ENCODE assay signal across 13 cellular contexts in the genomic region with DNA sequence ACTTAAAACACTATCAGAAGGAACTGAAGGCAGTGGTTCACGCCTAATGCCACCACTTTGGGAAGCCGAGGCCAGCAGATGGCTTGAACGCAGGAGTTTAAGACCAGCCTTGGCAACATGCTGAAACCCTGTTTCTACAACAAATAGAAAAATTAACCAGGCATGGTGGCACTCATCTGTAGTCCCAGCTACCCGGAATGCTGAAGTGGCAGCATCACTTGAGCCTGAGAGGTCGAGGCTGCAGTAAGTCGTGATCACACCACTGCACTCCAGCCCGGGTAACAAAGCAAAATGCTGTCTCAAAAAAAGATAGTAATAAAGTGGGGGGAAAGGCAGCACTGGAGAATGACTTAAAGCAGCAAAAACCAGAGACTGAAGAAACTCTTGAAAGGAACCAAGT. TPM values are rescaled to one million over a fixed set of nuclear protein-coding genes. Genes with fewer than 3 reads are reported as not detected.
A peak's percentile ranks its signal among the peaks of the same experiment; 100 is the strongest.
DNase-seq lines count a peak whose midpoint lies in the region; ATAC-seq and TF ChIP-seq lines count a peak whose summit lies in the region.
"Had no signal": no experiment of that assay in that cellular context is flagged by ENCODE, and none has a peak within 500 bp of the region (broad histone marks: within the 10 kb centered on the region; RNA-seq: fewer than 3 reads in every experiment).

No MANE protein-coding gene starts in this region.

- intact Hi-C loops in CD8-positive, alpha-beta T cell (cut with DNase I, micrococcal nuclease): loop anchor here (1.0 to 5.0 kb wide), 4 partner anchors 37 to 97 kb away; a partner anchor contains a TSS
- intact Hi-C loops in sciatic nerve (cut with DNase I): no loop called here

- no peaks in the 10 kb centered on the region for H3K27me3 Mint-ChIP-seq in CD8-positive, alpha-beta T cell (ENCODE audit: low read depth)
- H3K27me3 Mint-ChIP-seq in nephron (ENCODE audit: low read depth): no peaks in the 10 kb centered on the region

- no peak for DNase-seq in CD8-positive, alpha-beta T cell
- DNase-seq in HL-60 (ENCODE audit: low read depth in 1 of 2, low spot score in 1 of 2) (no peak), adipocyte (ENCODE audit: low read depth) (no peak), sciatic nerve (ENCODE audit: low spot score) (no peak), NCI-H128 (lab: John Stamatoyannopoulos, UW; ENCODE audit: unreplicated experiment) (no peak)
- DNase-seq: erythroblast, GF-D8, NCI-H1417 had no signal

- no peaks in the 10 kb centered on the region for H3K9me3 ChIP-seq in CD8-positive, alpha-beta T cell (ENCODE audit: low read length)
- no peaks in the 10 kb centered on the region for H3K9me3 ChIP-seq in adipocyte (ENCODE audit: control insufficient read depth, low read length)
- H3K9me3 ChIP-seq: heart left ventricle, right lobe of liver had no signal

- H3K4me3 Mint-ChIP-seq in CD8-positive, alpha-beta T cell: no peak overlapping the region
- H3K4me3 Mint-ChIP-seq in nephron: no peak overlapping the region

- H3K27me3 ChIP-seq in CD8-positive, alpha-beta T cell (ENCODE audit: insufficient read depth, low read length): no peaks in the 10 kb centered on the region
- H3K27me3 ChIP-seq in HL-60 (ENCODE audit: insufficient read depth, poor library complexity, severe bottlenecking) (no peaks in the 10 kb centered on the region), adipocyte (replicated peaks; ENCODE audit: control insufficient read depth, insufficient read depth, low read length) (no peaks in the 10 kb centered on the region)
- H3K27me3 ChIP-seq: heart left ventricle, right lobe of liver had no signal

- no peaks in the 10 kb centered on the region for H3K36me3 ChIP-seq in CD8-positive, alpha-beta T cell (ENCODE audit: insufficient read depth, low read length)
- peaks cover 43% of the 10 kb centered on the region for H3K36me3 ChIP-seq in adipocyte (ENCODE audit: control insufficient read depth, insufficient read depth, low read length, severe bottlenecking)

- ATAC-seq in CD8-positive, alpha-beta T cell: no peak
- no peak for ATAC-seq in GM19328 (IDR thresholded peaks at IDR 0.05; ENCODE audit: unreplicated experiment)
- ATAC-seq in sciatic nerve: no peak
- ATAC-seq: K562 had no signal

- no peaks in the 10 kb centered on the region for H3K9me3 Mint-ChIP-seq in CD8-positive, alpha-beta T cell
- H3K9me3 Mint-ChIP-seq in nephron: no peaks in the 10 kb centered on the region

- peak overlapping the region; percentile 97 for H3K27ac Mint-ChIP-seq in CD8-positive, alpha-beta T cell
- peak overlapping the region in 2 of 3 experiments; percentile 37 for H3K27ac Mint-ChIP-seq in nephron

- no peak for TF ChIP-seq CTCF in CD8-positive, alpha-beta T cell (IDR thresholded peaks at IDR 0.05)
- TF ChIP-seq CTCF in HL-60 (IDR thresholded peaks at IDR 0.05; ENCODE audit: insufficient read depth, low read length) (no peak), nephron (IDR thresholded peaks at IDR 0.05; ENCODE audit: unreplicated experiment in 3 of 3) (no peak)

- POLR2A ChIA-PET in CD8-positive, alpha-beta T cell (lab: Charles Lee): interaction anchor here (0.8 to 1.4 kb wide), 3 partner anchors 14 to 39 kb away, joined by 3 to 6 read pairs (median 3); a partner anchor contains a TSS

- peak overlapping the region; percentile 29 for H3K9ac ChIP-seq in adipocyte (ENCODE audit: low read length)

- H3K4me1 ChIP-seq in CD8-positive, alpha-beta T cell (ENCODE audit: insufficient read depth, low read length): peaks cover 18% of the 10 kb centered on the region
- H3K4me1 ChIP-seq in adipocyte (ENCODE audit: control insufficient read depth, insufficient read depth, low read length): peaks cover 28% of the 10 kb centered on the region
- H3K4me1 ChIP-seq: right lobe of liver had no signal

- H3K4me3 ChIP-seq in CD8-positive, alpha-beta T cell (ENCODE audit: low read depth, low read length): no peak overlapping the region
- H3K4me3 ChIP-seq in HL-60 (replicated peaks; ENCODE audit: insufficient read depth, low read length) (no peak overlapping the region), adipocyte (ENCODE audit: low read length) (no peak overlapping the region)
- H3K4me3 ChIP-seq: heart left ventricle, K562, right lobe of liver had no signal

- H3K4me1 Mint-ChIP-seq in CD8-positive, alpha-beta T cell (ENCODE audit: low read depth): peaks cover 58% of the 10 kb centered on the region
- peaks cover 8% of the 10 kb centered on the region for H3K4me1 Mint-ChIP-seq in nephron

- peak overlapping the region; percentile 56 for H3K27ac ChIP-seq in CD8-positive, alpha-beta T cell (ENCODE audit: low read depth, low read length)
- H3K27ac ChIP-seq in HL-60 (replicated peaks): peak overlapping the region; percentile 69
- H3K27ac ChIP-seq: right lobe of liver had no signal

- H3K36me3 Mint-ChIP-seq in CD8-positive, alpha-beta T cell: peaks cover 72% of the 10 kb centered on the region
- peaks cover 89% of the 10 kb centered on the region for H3K36me3 Mint-ChIP-seq in nephron (ENCODE audit: low read depth)

- CTCF ChIA-PET in CD8-positive, alpha-beta T cell (lab: Charles Lee): interaction anchor here (1.3 to 1.9 kb wide), 3 partner anchors 15 to 311 kb away, joined by 3 to 4 read pairs (median 4); no protein-coding TSS in a partner anchor

RNA-seq across cellular contexts. Expression of a gene that starts 38.2 kb away (rescaled TPM):
- 10 to 100 TPM; 62.1 to 70.5 TPM for total RNA-seq in CD8-positive, alpha-beta T cell
- total RNA-seq in sciatic nerve: 140 TPM
